In the genomic region with DNA sequence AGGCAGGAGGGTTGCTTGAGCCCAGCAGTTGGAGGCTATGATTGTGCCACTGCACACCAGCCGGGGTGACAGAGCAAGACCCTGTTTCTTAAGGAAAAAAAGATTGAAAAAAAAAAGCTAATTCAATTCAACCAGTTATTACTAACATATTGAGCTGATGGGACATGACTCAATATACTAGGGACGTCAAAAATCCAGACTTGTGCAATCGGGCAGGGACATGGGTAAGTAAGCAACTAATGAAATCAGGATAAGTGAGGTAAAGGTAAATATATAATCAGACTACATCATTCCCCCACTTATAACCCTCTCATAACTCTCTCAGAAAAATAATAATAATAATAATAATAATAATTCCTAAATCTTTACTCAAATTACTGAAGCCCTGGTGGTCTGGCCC, we compare ENCODE assay signal across 13 cellular contexts. TPM values are rescaled to one million over a fixed set of nuclear protein-coding genes. Genes with fewer than 3 reads are reported as not detected.
"Had no signal": no experiment of that assay in that cellular context is flagged by ENCODE, and none has a peak within 500 bp of the region (broad histone marks: within the 10 kb centered on the region; RNA-seq: fewer than 3 reads in every experiment).

No MANE protein-coding gene starts in this region.

- H3K4me3 Mint-ChIP-seq: activated CD8-positive, alpha-beta T cell treated with anti-CD3 and anti-CD28 coated beads, Interleukin-2, amount 10 ng/mL, durations not matched to agents 7 days and 5 days; neural crest cell; stimulated activated naive CD8-positive, alpha-beta T cell treated with anti-CD3 and anti-CD28 coated beads, Interleukin-15, amount 100 ng/mL, for 72 hours had no signal

- H3K27ac Mint-ChIP-seq: activated CD8-positive, alpha-beta T cell treated with anti-CD3 and anti-CD28 coated beads, Interleukin-2, amount 10 ng/mL, durations not matched to agents 7 days and 5 days had no signal

- H3K27me3 Mint-ChIP-seq: stimulated activated naive CD8-positive, alpha-beta T cell treated with anti-CD3 and anti-CD28 coated beads, Interleukin-15, amount 100 ng/mL, for 72 hours had no signal

- H3K9me3 Mint-ChIP-seq: neural crest cell; stimulated activated naive CD8-positive, alpha-beta T cell treated with anti-CD3 and anti-CD28 coated beads, Interleukin-15, amount 100 ng/mL, for 72 hours had no signal

- ATAC-seq: activated CD8-positive, alpha-beta T cell treated with anti-CD3 and anti-CD28 coated beads, Interleukin-2, amount 10 ng/mL, durations not matched to agents 7 days and 5 days; left cardiac atrium; stimulated activated naive CD8-positive, alpha-beta T cell treated with anti-CD3 and anti-CD28 coated beads, Interleukin-15, amount 100 ng/mL, for 72 hours had no signal

- DNase-seq: activated CD4-positive, alpha-beta T cell treated with anti-CD3 and anti-CD28 coated beads for 4 hours; activated CD8-positive, alpha-beta memory T cell treated with anti-CD3 and anti-CD28 coated beads, Interleukin-2, amount 50 U/mL, for 48 hours; activated CD8-positive, alpha-beta T cell treated with anti-CD3 and anti-CD28 coated beads, Interleukin-2, amount 10 ng/mL, durations not matched to agents 7 days and 5 days; activated naive CD4-positive, alpha-beta T cell treated with Interleukin-2 at 50 U/mL for 16 hours; hypothalamus; left cardiac atrium; mammary epithelial cell; stimulated activated CD4-positive, alpha-beta T cell treated with anti-CD3 and anti-CD28 coated beads, Interleukin-4, amount 100 ng/mL, for 1 hour; stimulated activated naive CD8-positive, alpha-beta T cell treated with anti-CD3 and anti-CD28 coated beads, Interleukin-15, amount 100 ng/mL, for 72 hours; T-helper 1 cell had no signal

- H3K4me1 Mint-ChIP-seq: stimulated activated naive CD8-positive, alpha-beta T cell treated with anti-CD3 and anti-CD28 coated beads, Interleukin-15, amount 100 ng/mL, for 72 hours had no signal

RNA-seq across cellular contexts. Expression of a gene that starts 1.0 kb away (rescaled TPM):
- total RNA-seq: mammary epithelial cell, neural crest cell, osteocyte had no signal
- polyA plus RNA-seq: adipose tissue, mammary epithelial cell had no signal

RNA-seq across cellular contexts. Expression of a gene that starts 49.0 kb away (rescaled TPM):
- polyA plus RNA-seq: mammary epithelial cell had no signal
